In genomic region chr11:67416416-67417335, GRCh38 we compare ENCODE assay signal across 8 cellular contexts. TPM values are rescaled to one million over a fixed set of nuclear protein-coding genes. Genes with fewer than 3 reads are reported as not detected.
DNase-seq lines count a peak whose midpoint lies in the region; ATAC-seq and TF ChIP-seq lines count a peak whose summit lies in the region.

No MANE protein-coding gene starts in this region.

- DNase-seq in GM23338 (ENCODE audit: low spot score) (peak; percentile 36), amniotic epithelial cell (ENCODE audit: low read depth) (peak; percentile 36), suprapubic skin (ENCODE audit: low spot score in 2 of 2) (no peak)
- DNase-seq in natural killer cell treated with Interleukin-12 subunit alpha and Interleukin-12 subunit beta and Interleukin-15 and Interleukin-18, amount 100 ng/mL, for 72 hours (ENCODE audit: low spot score): no peak

- peaks cover 16% of the 10 kb centered on the region; the same call in 1 of the 2 replicates for H3K27me3 ChIP-seq in GM23338 (ENCODE audit: insufficient read depth)
- peaks cover 16% of the 10 kb centered on the region for H3K27me3 ChIP-seq in suprapubic skin

- no peak overlapping the region for H3K27ac ChIP-seq in GM23338 (ENCODE audit: low read depth)
- H3K27ac ChIP-seq in suprapubic skin: no peak overlapping the region

- no peaks in the 10 kb centered on the region for H3K36me3 Mint-ChIP-seq in GM23338 (ENCODE audit: low read depth)
- no peaks in the 10 kb centered on the region for H3K36me3 Mint-ChIP-seq in natural killer cell treated with Interleukin-12 subunit alpha and Interleukin-12 subunit beta and Interleukin-15 and Interleukin-18, amount 100 ng/mL, for 72 hours

- no peak for TF ChIP-seq EP300 in suprapubic skin (IDR thresholded peaks at IDR 0.05)

- H3K27ac Mint-ChIP-seq in GM23338: no peak overlapping the region
- H3K27ac Mint-ChIP-seq in natural killer cell treated with Interleukin-12 subunit alpha and Interleukin-12 subunit beta and Interleukin-15 and Interleukin-18, amount 100 ng/mL, for 72 hours: peak overlapping the region; percentile 39 to 86

- no peak for TF ChIP-seq POLR2A in suprapubic skin (IDR thresholded peaks at IDR 0.05)

- H3K36me3 ChIP-seq in GM23338 (ENCODE audit: insufficient read depth) (no peaks in the 10 kb centered on the region), suprapubic skin (no peaks in the 10 kb centered on the region)

- H3K4me3 ChIP-seq in GM23338: peak overlapping the region; percentile 55; the same call in 1 of the 2 replicates
- H3K4me3 ChIP-seq in suprapubic skin: no peak overlapping the region

- no peak for TF ChIP-seq CTCF in GM23338 (conservative IDR thresholded peaks at IDR 0.05; ENCODE audit: low read depth in 2 of 2)
- no peak for TF ChIP-seq CTCF in suprapubic skin (IDR thresholded peaks at IDR 0.05)

- no peaks in the 10 kb centered on the region for H3K79me2 ChIP-seq in GM23338 (replicated peaks; ENCODE audit: insufficient read depth)

- peaks cover 13% of the 10 kb centered on the region for H3K4me1 Mint-ChIP-seq in GM23338
- H3K4me1 Mint-ChIP-seq in natural killer cell treated with Interleukin-12 subunit alpha and Interleukin-12 subunit beta and Interleukin-15 and Interleukin-18, amount 100 ng/mL, for 72 hours (ENCODE audit: low read depth in 2 of 2): peaks cover 25 to 38% of the 10 kb centered on the region in 2 donors

- no peaks in the 10 kb centered on the region for H3K9me3 Mint-ChIP-seq in GM23338
- no peaks in the 10 kb centered on the region for H3K9me3 Mint-ChIP-seq in natural killer cell treated with Interleukin-12 subunit alpha and Interleukin-12 subunit beta and Interleukin-15 and Interleukin-18, amount 100 ng/mL, for 72 hours

- no peaks in the 10 kb centered on the region for H4K20me1 ChIP-seq in GM23338 (replicated peaks; ENCODE audit: insufficient read depth)

- no peak overlapping the region for H2AFZ ChIP-seq in GM23338

- no peaks in the 10 kb centered on the region for H3F3A ChIP-seq in GM23338 (replicated peaks; ENCODE audit: low read depth)

- H3K4me1 ChIP-seq in GM23338 (ENCODE audit: insufficient read depth): peaks cover 15% of the 10 kb centered on the region; the same call in 1 of the 2 replicates
- peaks cover 65% of the 10 kb centered on the region for H3K4me1 ChIP-seq in suprapubic skin

- peak overlapping the region; percentile 58 for H3K4me3 Mint-ChIP-seq in GM23338
- peak overlapping the region; percentile 72 for H3K4me3 Mint-ChIP-seq in natural killer cell treated with Interleukin-12 subunit alpha and Interleukin-12 subunit beta and Interleukin-15 and Interleukin-18, amount 100 ng/mL, for 72 hours

- H3K4me2 ChIP-seq in GM23338: peak overlapping the region; percentile 79; the same call in 1 of the 2 replicates

- 31% methylated on average over 10 of the region's 21 CpGs for WGBS in suprapubic skin

- no peaks in the 10 kb centered on the region for H3K9me2 ChIP-seq in GM23338 (ENCODE audit: insufficient read depth)

- ATAC-seq in GM23338 (no peak), HG03439 (IDR thresholded peaks at IDR 0.05; ENCODE audit: unreplicated experiment) (no peak), HG03354 (IDR thresholded peaks at IDR 0.05; ENCODE audit: poor library complexity, severe bottlenecking, unreplicated experiment) (no peak), GM19455 (IDR thresholded peaks at IDR 0.05; ENCODE audit: unreplicated experiment) (no peak)
- no peak for ATAC-seq in natural killer cell treated with Interleukin-12 subunit alpha and Interleukin-12 subunit beta and Interleukin-15 and Interleukin-18, amount 100 ng/mL, for 72 hours

- peaks cover 27% of the 10 kb centered on the region for H3K27me3 Mint-ChIP-seq in GM23338 (ENCODE audit: insufficient read depth, low read depth, poor library complexity)
- H3K27me3 Mint-ChIP-seq in natural killer cell treated with Interleukin-12 subunit alpha and Interleukin-12 subunit beta and Interleukin-15 and Interleukin-18, amount 100 ng/mL, for 72 hours: no peaks in the 10 kb centered on the region

- H3K9me3 ChIP-seq in suprapubic skin: no peaks in the 10 kb centered on the region

TF ChIP-seq in GM23338, 12 proteins besides CTCF, POLR2A, EP300 and RAD21 (continues in another document):
- TF ChIP-seq ETS1 (IDR thresholded peaks at IDR 0.05): no peak

TF ChIP-seq in PFSK-1, 5 proteins besides CTCF, POLR2A, EP300 and RAD21:
- TF ChIP-seq SIN3A (IDR thresholded peaks at IDR 0.05; ENCODE audit: borderline replicate concordance, insufficient read depth, low read length) (no peak), FOXP2 (optimal IDR thresholded peaks at IDR 0.05; ENCODE audit: borderline replicate concordance, extremely low read depth, extremely low read length, insufficient read depth) (peak; percentile 24)

RNA-seq across cellular contexts. Expression of gene CARNS1, which starts 1.2 kb away (rescaled TPM):
- 0.27 and 0.76 TPM in 2 replicates for total RNA-seq in GM23338 (2014; rRNA removed; shearing (Covaris generic))
- 0.52 and 0.63 TPM in 2 replicates for polyA plus RNA-seq in GM23338 (2016; fragmentation: Nextera tagmentation; extraction: Ambion mirVana)
- 1.1 TPM for polyA plus RNA-seq in PFSK-1 (2012; ENCODE audit: insufficient read length, low read depth)
- total RNA-seq in natural killer cell treated with Interleukin-12 subunit alpha and Interleukin-12 subunit beta and Interleukin-15 and Interleukin-18, amount 100 ng/mL, for 72 hours: 1 to 10 TPM; 2.3 to 4.9 TPM
- total RNA-seq in suprapubic skin: under 1 TPM; 0.21 to 0.94 (median 0.74) TPM

RNA-seq across cellular contexts. Expression of gene RPS6KB2, which starts 11.6 kb away (rescaled TPM):
- total RNA-seq in GM23338 (2014; rRNA removed; shearing (Covaris generic)): 41.3 and 48.2 TPM in 2 replicates
- 27.7 and 29.5 TPM in 2 replicates for polyA plus RNA-seq in GM23338 (2016; fragmentation: Nextera tagmentation; extraction: Ambion mirVana)
- polyA plus RNA-seq in PFSK-1 (2012; ENCODE audit: insufficient read length, low read depth): 123 TPM
- 100 to 1,000 TPM in 1 of 2 donors, 10 to 100 TPM in 1; 95.8 to 112 TPM for total RNA-seq in natural killer cell treated with Interleukin-12 subunit alpha and Interleukin-12 subunit beta and Interleukin-15 and Interleukin-18, amount 100 ng/mL, for 72 hours
- 100 to 1,000 TPM; 147 to 193 (median 158) TPM for total RNA-seq in suprapubic skin

RNA-seq across cellular contexts. Expression of gene TBC1D10C, which starts 12.8 kb away (rescaled TPM):
- total RNA-seq in GM23338 (2014; rRNA removed; shearing (Covaris generic)): 0.31 and 0.35 TPM in 2 replicates
- polyA plus RNA-seq in GM23338 (2016; fragmentation: Nextera tagmentation; extraction: Ambion mirVana): 0.17 and 0.31 TPM in 2 replicates
- polyA plus RNA-seq in PFSK-1 (2012; ENCODE audit: insufficient read length, low read depth): 3.7 TPM
- total RNA-seq in natural killer cell treated with Interleukin-12 subunit alpha and Interleukin-12 subunit beta and Interleukin-15 and Interleukin-18, amount 100 ng/mL, for 72 hours: 10 to 100 TPM; 79.5 to 88.8 TPM
- total RNA-seq in suprapubic skin: under 1 TPM; 0.26 to 0.64 (median 0.52) TPM

RNA-seq across cellular contexts. Expression of gene PPP1CA, which starts 15.0 kb away (rescaled TPM):
- 227 and 237 TPM in 2 replicates for total RNA-seq in GM23338 (2014; rRNA removed; shearing (Covaris generic))
- polyA plus RNA-seq in GM23338 (2016; fragmentation: Nextera tagmentation; extraction: Ambion mirVana): 217 TPM in 2 replicates
- 264 TPM for polyA plus RNA-seq in PFSK-1 (2012; ENCODE audit: insufficient read length, low read depth)
- total RNA-seq in natural killer cell treated with Interleukin-12 subunit alpha and Interleukin-12 subunit beta and Interleukin-15 and Interleukin-18, amount 100 ng/mL, for 72 hours: 100 to 1,000 TPM; 317 to 378 TPM
- total RNA-seq in suprapubic skin: 100 to 1,000 TPM in 3 of 4 donors, 10 to 100 TPM in 1; 75.6 to 158 (median 121) TPM

RNA-seq across cellular contexts. Expression of gene PTPRCAP, which starts 20.8 kb away (rescaled TPM):
- total RNA-seq in GM23338 (2014; rRNA removed; shearing (Covaris generic)): 0.85 and 3.5 TPM in 2 replicates
- polyA plus RNA-seq in GM23338 (2016; fragmentation: Nextera tagmentation; extraction: Ambion mirVana): 2.7 and 3.3 TPM in 2 replicates
- 4.6 TPM for polyA plus RNA-seq in PFSK-1 (2012; ENCODE audit: insufficient read length, low read depth)
- 100 to 1,000 TPM; 198 to 266 TPM for total RNA-seq in natural killer cell treated with Interleukin-12 subunit alpha and Interleukin-12 subunit beta and Interleukin-15 and Interleukin-18, amount 100 ng/mL, for 72 hours
- 1 to 10 TPM in 2 of 4 donors, under 1 TPM in 2; 0.59 to 4.3 (median 2.0) TPM for total RNA-seq in suprapubic skin

Comparison
In these comparisons a context has a peak if more than half of its experiments do, and no peak if none do; other contexts are left out.
1. DNase-seq: peak in GM23338 (single experiment) and amniotic epithelial cell (single experiment); none in natural killer cell treated with Interleukin-12 subunit alpha and Interleukin-12 subunit beta and Interleukin-15 and Interleukin-18, amount 100 ng/mL, for 72 hours (single experiment) and suprapubic skin (0 of 2).
2. RNA of gene TBC1D10C, which starts 12.8 kb away (total RNA-seq): 79.5 to 88.8 TPM in natural killer cell treated with Interleukin-12 subunit alpha and Interleukin-12 subunit beta and Interleukin-15 and Interleukin-18, amount 100 ng/mL, for 72 hours; 0.26 to 0.64 TPM in suprapubic skin and 0.31 to 0.35 TPM in GM23338; every median in the first group is over 10 times any median in the second.